13 cellular contexts compared by ENCODE assay signal in genomic region chr4:14445882-14446281, GRCh38.
"Had no signal": no experiment of that assay in that cellular context is flagged by ENCODE, and none has a peak within 500 bp of the region (broad histone marks: within the 10 kb centered on the region; RNA-seq: fewer than 3 reads in every experiment).

No MANE protein-coding gene starts in this region.

- H3K4me1 Mint-ChIP-seq: nephron progenitor cell had no signal

- H3K9me3 Mint-ChIP-seq: activated CD4-positive, alpha-beta memory T cell treated with anti-CD3 and anti-CD28 coated beads for 36 hours; nephron progenitor cell had no signal

- DNase-seq: activated CD4-positive, alpha-beta memory T cell treated with anti-CD3 and anti-CD28 coated beads for 36 hours; activated CD4-positive, CD25-positive, alpha-beta regulatory T cell treated with anti-CD3 and anti-CD28 coated beads, Interleukin-2, amount 50 U/mL, for 72 hours; activated gamma-delta T cell; activated T-cell treated with anti-CD3 and anti-CD28 coated beads, Interleukin-2, amount 50 U/mL, for 48 hours; amygdala; kidney glomerular epithelial cell; nephron progenitor cell; stimulated activated CD4-positive, alpha-beta T cell treated with anti-CD3 and anti-CD28 coated beads, Interleukin-4, amount 100 ng/mL, for 4 hours; stomach had no signal

- H3K4me3 Mint-ChIP-seq: activated CD4-positive, alpha-beta memory T cell treated with anti-CD3 and anti-CD28 coated beads for 36 hours; activated naive CD8-positive, alpha-beta T cell; nephron progenitor cell; T-helper 1 cell treated with Interleukin-12 subunit alpha and Interleukin-12 subunit beta and Interleukin-4 antibody, amounts not matched to agents 30 μg/mL and 1 μg/mL, for 36 hours had no signal

- H3K27ac ChIP-seq: hepatocyte, stomach had no signal

- H3K27ac Mint-ChIP-seq: activated CD4-positive, alpha-beta memory T cell treated with anti-CD3 and anti-CD28 coated beads for 36 hours; activated naive CD8-positive, alpha-beta T cell; nephron progenitor cell; T-helper 1 cell treated with Interleukin-12 subunit alpha and Interleukin-12 subunit beta and Interleukin-4 antibody, amounts not matched to agents 30 μg/mL and 1 μg/mL, for 36 hours had no signal

- H3K27me3 Mint-ChIP-seq: activated CD4-positive, alpha-beta memory T cell treated with anti-CD3 and anti-CD28 coated beads for 36 hours had no signal

- H3K4me3 ChIP-seq: breast epithelium, hepatocyte, stomach had no signal

- H3K36me3 Mint-ChIP-seq: activated CD4-positive, alpha-beta memory T cell treated with anti-CD3 and anti-CD28 coated beads for 36 hours; activated naive CD8-positive, alpha-beta T cell had no signal
